In the genomic region with DNA sequence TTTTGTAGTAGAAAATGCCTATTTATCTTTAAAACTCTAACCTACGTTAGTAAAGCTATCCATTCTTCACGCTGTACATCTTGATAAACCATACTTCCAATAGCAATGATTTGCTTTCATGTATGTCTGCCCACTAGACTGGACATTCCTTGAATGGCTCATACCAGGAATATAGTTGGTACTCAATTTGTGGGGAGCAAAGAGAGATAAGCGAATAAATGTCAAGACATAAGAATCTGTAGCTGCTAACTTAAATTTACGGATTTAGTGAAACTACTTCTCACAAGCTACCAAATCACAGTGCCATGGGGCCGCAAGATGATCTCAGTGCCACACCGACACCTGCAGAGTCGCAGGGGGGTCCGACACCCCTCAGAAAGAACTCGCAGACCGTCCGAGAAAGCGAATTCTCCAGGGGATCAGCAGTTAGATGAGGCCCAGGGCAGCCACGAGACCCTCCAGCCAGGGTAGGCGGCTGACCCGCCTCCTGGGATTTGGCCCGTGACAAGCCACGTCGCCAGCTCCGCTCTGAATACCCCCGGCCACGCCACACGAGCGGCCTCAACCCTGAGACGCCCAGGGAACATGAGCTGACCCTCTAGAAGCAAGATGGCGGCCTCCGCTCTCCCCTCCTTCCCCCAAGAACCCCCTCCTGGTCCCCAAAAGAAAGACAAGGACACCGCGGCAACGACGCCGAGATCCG, we compare ENCODE assay signal across 8 cellular contexts. TPM values are rescaled to one million over a fixed set of nuclear protein-coding genes. Genes with fewer than 3 reads are reported as not detected.
DNase-seq lines count a peak whose midpoint lies in the region; ATAC-seq and TF ChIP-seq lines count a peak whose summit lies in the region.

No MANE protein-coding gene starts in this region.

- H3K4me3 ChIP-seq in AG10803 (ENCODE audit: low read length) (peak overlapping the region; percentile 80), mesendoderm (ENCODE audit: low read length) (peak overlapping the region; percentile 66)

- WGBS in mesendoderm (ENCODE audit: extremely low coverage, insufficient coverage, low lambda C conversion rate): 100% methylated on average over 2 of the region's 32 CpGs

- H3K79me1 ChIP-seq in mesendoderm (ENCODE audit: low read length): peaks cover 5% of the 10 kb centered on the region

- H3K56ac ChIP-seq in mesendoderm (ENCODE audit: low read length): peak overlapping the region; percentile 87

- H3K27me3 ChIP-seq in mesendoderm (ENCODE audit: insufficient read depth, low read length, poor library complexity): no peaks in the 10 kb centered on the region

- H2AK5ac ChIP-seq in mesendoderm (ENCODE audit: low read length): no peak overlapping the region

- peaks cover 6% of the 10 kb centered on the region for H3K4me1 ChIP-seq in mesendoderm (ENCODE audit: control insufficient read depth, low read depth, low read length)

- peak overlapping the region; percentile 45 for H2BK5ac ChIP-seq in mesendoderm (ENCODE audit: low read length)

- peak; percentile 5 for ATAC-seq in GM21367 (IDR thresholded peaks at IDR 0.05; ENCODE audit: unreplicated experiment)

- H3K4me2 ChIP-seq in mesendoderm (ENCODE audit: low read length): peak overlapping the region; percentile 72

- DNase-seq in AG10803 (ENCODE audit: low read depth) (no peak), LHCN-M2 (ENCODE audit: low read depth) (peak; percentile 19), cerebellar cortex (ENCODE audit: low spot score) (peak; percentile 23), mesendoderm (no peak), putamen (ENCODE audit: low spot score) (no peak), AML-193 (lab: John Stamatoyannopoulos, UW) (no peak)
- DNase-seq in activated CD8-positive, alpha-beta memory T cell treated with anti-CD3 and anti-CD28 coated beads for 24 hours: no peak

- H3K36me3 ChIP-seq in mesendoderm (ENCODE audit: control insufficient read depth, insufficient read depth, low read length): no peaks in the 10 kb centered on the region

- no peak overlapping the region for H4K8ac ChIP-seq in mesendoderm (ENCODE audit: low read depth, low read length)

- H3K18ac ChIP-seq in mesendoderm (ENCODE audit: low read length): peak overlapping the region; percentile 97

- peak overlapping the region; percentile 81 for H3K4ac ChIP-seq in mesendoderm (ENCODE audit: low read depth, low read length)

- peak overlapping the region; percentile 74 for H3K23ac ChIP-seq in mesendoderm (ENCODE audit: low read length)

- TF ChIP-seq CTCF in AG10803 (conservative IDR thresholded peaks at IDR 0.05; ENCODE audit: low read length): no peak

- H2BK120ac ChIP-seq in mesendoderm (ENCODE audit: low read depth, low read length): peak overlapping the region; percentile 29

- H2BK15ac ChIP-seq in mesendoderm (replicated peaks; ENCODE audit: low read depth): no peak overlapping the region

- H3K9ac ChIP-seq in mesendoderm (ENCODE audit: low read length): peak overlapping the region; percentile 77

- H4K5ac ChIP-seq in mesendoderm (ENCODE audit: low read length): no peak overlapping the region

- H3K27ac ChIP-seq in mesendoderm (ENCODE audit: low read depth, low read length): peak overlapping the region; percentile 82

- peaks cover 30% of the 10 kb centered on the region for H3K79me2 ChIP-seq in mesendoderm (ENCODE audit: control insufficient read depth, insufficient read depth, low read length)

RNA-seq across cellular contexts. Expression of a gene that starts 0.6 kb away (rescaled TPM):
- total RNA-seq in LHCN-M2 (2014; rRNA removed): 17.0 and 18.3 TPM in 2 replicates
- polyA plus RNA-seq in LHCN-M2 (2012): 49.9 TPM
- polyA plus RNA-seq in mesendoderm (2013, experiment 1 of 2): 73.1 TPM
- 72.8 TPM for polyA plus RNA-seq in mesendoderm (2013, experiment 2 of 2)

RNA-seq across cellular contexts. Expression of a gene that starts 56.6 kb away (rescaled TPM):
- total RNA-seq in LHCN-M2 (2014; rRNA removed): 30.8 and 32.6 TPM in 2 replicates
- polyA plus RNA-seq in LHCN-M2 (2012): 22.8 TPM
- 39.6 TPM for polyA plus RNA-seq in mesendoderm (2013, experiment 1 of 2)
- 39.2 TPM for polyA plus RNA-seq in mesendoderm (2013, experiment 2 of 2)

Comparison
In these comparisons a context has a peak if more than half of its experiments do, and no peak if none do; other contexts are left out.
1. DNase-seq: peak in LHCN-M2 (single experiment) and cerebellar cortex (single experiment); none in AG10803 (single experiment), mesendoderm (single experiment), putamen (single experiment), AML-193 (0 of 2) and activated CD8-positive, alpha-beta memory T cell treated with anti-CD3 and anti-CD28 coated beads for 24 hours (single experiment).